ENCODE assay signal across 1 cellular context in the genomic region with DNA sequence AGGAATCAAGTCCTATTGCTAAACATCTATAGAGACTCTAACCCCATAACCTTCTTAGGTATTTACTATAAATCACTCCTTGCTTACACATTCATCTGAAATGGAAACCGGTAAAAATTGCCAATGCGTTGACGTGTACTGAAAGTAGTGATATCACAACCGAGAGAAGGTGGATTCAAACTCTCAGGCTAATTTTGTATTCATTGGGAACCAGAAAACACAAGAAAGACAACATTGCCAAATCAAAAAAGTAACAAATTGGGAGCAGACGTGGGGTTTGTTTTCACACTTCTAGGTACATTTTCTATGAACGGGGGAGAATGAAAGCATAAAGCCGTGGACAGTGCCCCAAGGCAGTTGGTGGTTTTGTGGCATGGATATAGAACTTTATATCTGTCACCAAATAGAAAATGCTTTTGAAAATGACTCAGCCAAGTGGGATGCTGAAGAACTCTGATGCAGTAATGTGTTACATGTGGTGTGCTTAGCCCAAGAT.
A peak's percentile ranks its signal among the peaks of the same experiment; 100 is the strongest.
TF ChIP-seq lines count a peak whose summit lies in the region.

No MANE protein-coding gene starts in this region.

TF ChIP-seq in GM12878, 131 proteins besides CTCF, POLR2A, EP300 and RAD21 (continued from another document and continues in another):
- TF ChIP-seq IKZF1 (conservative IDR thresholded peaks at IDR 0.05) = 0 out of 2 replicates have a peak, but pooled peaks have one; percentile 22
- TF ChIP-seq SUZ12 (IDR thresholded peaks at IDR 0.05; ENCODE audit: unreplicated experiment) = no peak
- TF ChIP-seq TCF7 (IDR thresholded peaks at IDR 0.05; ENCODE audit: borderline replicate concordance) = no peak
- TF ChIP-seq, protein P1, sequence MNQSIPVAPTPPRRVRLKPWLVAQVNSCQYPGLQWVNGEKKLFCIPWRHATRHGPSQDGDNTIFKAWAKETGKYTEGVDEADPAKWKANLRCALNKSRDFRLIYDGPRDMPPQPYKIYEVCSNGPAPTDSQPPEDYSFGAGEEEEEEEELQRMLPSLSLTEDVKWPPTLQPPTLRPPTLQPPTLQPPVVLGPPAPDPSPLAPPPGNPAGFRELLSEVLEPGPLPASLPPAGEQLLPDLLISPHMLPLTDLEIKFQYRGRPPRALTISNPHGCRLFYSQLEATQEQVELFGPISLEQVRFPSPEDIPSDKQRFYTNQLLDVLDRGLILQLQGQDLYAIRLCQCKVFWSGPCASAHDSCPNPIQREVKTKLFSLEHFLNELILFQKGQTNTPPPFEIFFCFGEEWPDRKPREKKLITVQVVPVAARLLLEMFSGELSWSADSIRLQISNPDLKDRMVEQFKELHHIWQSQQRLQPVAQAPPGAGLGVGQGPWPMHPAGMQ (IDR thresholded peaks at IDR 0.05; ENCODE audit: borderline replicate concordance) = no peak
- peak; percentile 34; the same call in 1 of the 2 replicates for TF ChIP-seq CBFB (IDR thresholded peaks at IDR 0.05; ENCODE audit: low read depth)
- TF ChIP-seq NR2C1 (IDR thresholded peaks at IDR 0.05) = no peak
- peak; percentile 71 for TF ChIP-seq RUNX3 (IDR thresholded peaks at IDR 0.05; ENCODE audit: low read length)
- no peak for TF ChIP-seq POLR2AphosphoS5 (IDR thresholded peaks at IDR 0.05; ENCODE audit: low read length)
- TF ChIP-seq CREM (IDR thresholded peaks at IDR 0.05; ENCODE audit: low read depth) = peak; percentile 38; the same call in 1 of the 2 replicates
- no peak for TF ChIP-seq TCF3 (IDR thresholded peaks at IDR 0.05; ENCODE audit: borderline replicate concordance, insufficient read depth, low read depth, low read length)
- TF ChIP-seq, protein P2, sequence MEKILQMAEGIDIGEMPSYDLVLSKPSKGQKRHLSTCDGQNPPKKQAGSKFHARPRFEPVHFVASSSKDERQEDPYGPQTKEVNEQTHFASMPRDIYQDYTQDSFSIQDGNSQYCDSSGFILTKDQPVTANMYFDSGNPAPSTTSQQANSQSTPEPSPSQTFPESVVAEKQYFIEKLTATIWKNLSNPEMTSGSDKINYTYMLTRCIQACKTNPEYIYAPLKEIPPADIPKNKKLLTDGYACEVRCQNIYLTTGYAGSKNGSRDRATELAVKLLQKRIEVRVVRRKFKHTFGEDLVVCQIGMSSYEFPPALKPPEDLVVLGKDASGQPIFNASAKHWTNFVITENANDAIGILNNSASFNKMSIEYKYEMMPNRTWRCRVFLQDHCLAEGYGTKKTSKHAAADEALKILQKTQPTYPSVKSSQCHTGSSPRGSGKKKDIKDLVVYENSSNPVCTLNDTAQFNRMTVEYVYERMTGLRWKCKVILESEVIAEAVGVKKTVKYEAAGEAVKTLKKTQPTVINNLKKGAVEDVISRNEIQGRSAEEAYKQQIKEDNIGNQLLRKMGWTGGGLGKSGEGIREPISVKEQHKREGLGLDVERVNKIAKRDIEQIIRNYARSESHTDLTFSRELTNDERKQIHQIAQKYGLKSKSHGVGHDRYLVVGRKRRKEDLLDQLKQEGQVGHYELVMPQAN (conservative IDR thresholded peaks at IDR 0.05) = no peak
- TF ChIP-seq ASH2L (IDR thresholded peaks at IDR 0.05; ENCODE audit: borderline replicate concordance, low read depth) = no peak
- TF ChIP-seq JUNB (IDR thresholded peaks at IDR 0.05) = peak; percentile 72
- TF ChIP-seq SUPT20H (IDR thresholded peaks at IDR 0.05; ENCODE audit: borderline replicate concordance, control insufficient read depth, low read depth, low read length) = no peak
- no peak for TF ChIP-seq MXI1 (IDR thresholded peaks at IDR 0.05; ENCODE audit: low read depth, low read length)
- TF ChIP-seq ZBED1 (IDR thresholded peaks at IDR 0.05; ENCODE audit: borderline replicate concordance) = no peak
- TF ChIP-seq TCF12 (IDR thresholded peaks at IDR 0.05; ENCODE audit: low read depth, low read length) = no peak
- TF ChIP-seq YY1 (IDR thresholded peaks at IDR 0.05; ENCODE audit: low read depth, low read length) = no peak
- TF ChIP-seq SREBF2 (IDR thresholded peaks at IDR 0.05; ENCODE audit: low read length) = no peak
- TF ChIP-seq, protein P3, sequence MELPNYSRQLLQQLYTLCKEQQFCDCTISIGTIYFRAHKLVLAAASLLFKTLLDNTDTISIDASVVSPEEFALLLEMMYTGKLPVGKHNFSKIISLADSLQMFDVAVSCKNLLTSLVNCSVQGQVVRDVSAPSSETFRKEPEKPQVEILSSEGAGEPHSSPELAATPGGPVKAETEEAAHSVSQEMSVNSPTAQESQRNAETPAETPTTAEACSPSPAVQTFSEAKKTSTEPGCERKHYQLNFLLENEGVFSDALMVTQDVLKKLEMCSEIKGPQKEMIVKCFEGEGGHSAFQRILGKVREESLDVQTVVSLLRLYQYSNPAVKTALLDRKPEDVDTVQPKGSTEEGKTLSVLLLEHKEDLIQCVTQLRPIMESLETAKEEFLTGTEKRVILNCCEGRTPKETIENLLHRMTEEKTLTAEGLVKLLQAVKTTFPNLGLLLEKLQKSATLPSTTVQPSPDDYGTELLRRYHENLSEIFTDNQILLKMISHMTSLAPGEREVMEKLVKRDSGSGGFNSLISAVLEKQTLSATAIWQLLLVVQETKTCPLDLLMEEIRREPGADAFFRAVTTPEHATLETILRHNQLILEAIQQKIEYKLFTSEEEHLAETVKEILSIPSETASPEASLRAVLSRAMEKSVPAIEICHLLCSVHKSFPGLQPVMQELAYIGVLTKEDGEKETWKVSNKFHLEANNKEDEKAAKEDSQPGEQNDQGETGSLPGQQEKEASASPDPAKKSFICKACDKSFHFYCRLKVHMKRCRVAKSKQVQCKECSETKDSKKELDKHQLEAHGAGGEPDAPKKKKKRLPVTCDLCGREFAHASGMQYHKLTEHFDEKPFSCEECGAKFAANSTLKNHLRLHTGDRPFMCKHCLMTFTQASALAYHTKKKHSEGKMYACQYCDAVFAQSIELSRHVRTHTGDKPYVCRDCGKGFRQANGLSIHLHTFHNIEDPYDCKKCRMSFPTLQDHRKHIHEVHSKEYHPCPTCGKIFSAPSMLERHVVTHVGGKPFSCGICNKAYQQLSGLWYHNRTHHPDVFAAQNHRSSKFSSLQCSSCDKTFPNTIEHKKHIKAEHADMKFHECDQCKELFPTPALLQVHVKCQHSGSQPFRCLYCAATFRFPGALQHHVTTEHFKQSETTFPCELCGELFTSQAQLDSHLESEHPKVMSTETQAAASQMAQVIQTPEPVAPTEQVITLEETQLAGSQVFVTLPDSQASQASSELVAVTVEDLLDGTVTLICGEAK (IDR thresholded peaks at IDR 0.05; ENCODE audit: borderline replicate concordance) = no peak
- 0 out of 2 replicates have a peak, but pooled peaks have one; percentile 24 for TF ChIP-seq CREB1 (IDR thresholded peaks at IDR 0.05; ENCODE audit: low read depth)
- TF ChIP-seq, protein P4, sequence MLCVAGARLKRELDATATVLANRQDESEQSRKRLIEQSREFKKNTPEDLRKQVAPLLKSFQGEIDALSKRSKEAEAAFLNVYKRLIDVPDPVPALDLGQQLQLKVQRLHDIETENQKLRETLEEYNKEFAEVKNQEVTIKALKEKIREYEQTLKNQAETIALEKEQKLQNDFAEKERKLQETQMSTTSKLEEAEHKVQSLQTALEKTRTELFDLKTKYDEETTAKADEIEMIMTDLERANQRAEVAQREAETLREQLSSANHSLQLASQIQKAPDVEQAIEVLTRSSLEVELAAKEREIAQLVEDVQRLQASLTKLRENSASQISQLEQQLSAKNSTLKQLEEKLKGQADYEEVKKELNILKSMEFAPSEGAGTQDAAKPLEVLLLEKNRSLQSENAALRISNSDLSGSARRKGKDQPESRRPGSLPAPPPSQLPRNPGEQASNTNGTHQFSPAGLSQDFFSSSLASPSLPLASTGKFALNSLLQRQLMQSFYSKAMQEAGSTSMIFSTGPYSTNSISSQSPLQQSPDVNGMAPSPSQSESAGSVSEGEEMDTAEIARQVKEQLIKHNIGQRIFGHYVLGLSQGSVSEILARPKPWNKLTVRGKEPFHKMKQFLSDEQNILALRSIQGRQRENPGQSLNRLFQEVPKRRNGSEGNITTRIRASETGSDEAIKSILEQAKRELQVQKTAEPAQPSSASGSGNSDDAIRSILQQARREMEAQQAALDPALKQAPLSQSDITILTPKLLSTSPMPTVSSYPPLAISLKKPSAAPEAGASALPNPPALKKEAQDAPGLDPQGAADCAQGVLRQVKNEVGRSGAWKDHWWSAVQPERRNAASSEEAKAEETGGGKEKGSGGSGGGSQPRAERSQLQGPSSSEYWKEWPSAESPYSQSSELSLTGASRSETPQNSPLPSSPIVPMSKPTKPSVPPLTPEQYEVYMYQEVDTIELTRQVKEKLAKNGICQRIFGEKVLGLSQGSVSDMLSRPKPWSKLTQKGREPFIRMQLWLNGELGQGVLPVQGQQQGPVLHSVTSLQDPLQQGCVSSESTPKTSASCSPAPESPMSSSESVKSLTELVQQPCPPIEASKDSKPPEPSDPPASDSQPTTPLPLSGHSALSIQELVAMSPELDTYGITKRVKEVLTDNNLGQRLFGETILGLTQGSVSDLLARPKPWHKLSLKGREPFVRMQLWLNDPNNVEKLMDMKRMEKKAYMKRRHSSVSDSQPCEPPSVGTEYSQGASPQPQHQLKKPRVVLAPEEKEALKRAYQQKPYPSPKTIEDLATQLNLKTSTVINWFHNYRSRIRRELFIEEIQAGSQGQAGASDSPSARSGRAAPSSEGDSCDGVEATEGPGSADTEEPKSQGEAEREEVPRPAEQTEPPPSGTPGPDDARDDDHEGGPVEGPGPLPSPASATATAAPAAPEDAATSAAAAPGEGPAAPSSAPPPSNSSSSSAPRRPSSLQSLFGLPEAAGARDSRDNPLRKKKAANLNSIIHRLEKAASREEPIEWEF (IDR thresholded peaks at IDR 0.05; ENCODE audit: insufficient replicate concordance, low read depth, low read length) = no peak
- no peak for TF ChIP-seq STAT1 (conservative IDR thresholded peaks at IDR 0.05)
- no peak for TF ChIP-seq ZNF622 (IDR thresholded peaks at IDR 0.05)
- no peak for TF ChIP-seq CEBPB (IDR thresholded peaks at IDR 0.05; ENCODE audit: borderline replicate concordance in 1 of 2, low read depth in 2 of 2, low read length in 2 of 2)
- TF ChIP-seq STAT3 (IDR thresholded peaks at IDR 0.05; ENCODE audit: low read depth, low read length) = no peak
- no peak for TF ChIP-seq RAD51 (IDR thresholded peaks at IDR 0.05)
- TF ChIP-seq, protein P5, sequence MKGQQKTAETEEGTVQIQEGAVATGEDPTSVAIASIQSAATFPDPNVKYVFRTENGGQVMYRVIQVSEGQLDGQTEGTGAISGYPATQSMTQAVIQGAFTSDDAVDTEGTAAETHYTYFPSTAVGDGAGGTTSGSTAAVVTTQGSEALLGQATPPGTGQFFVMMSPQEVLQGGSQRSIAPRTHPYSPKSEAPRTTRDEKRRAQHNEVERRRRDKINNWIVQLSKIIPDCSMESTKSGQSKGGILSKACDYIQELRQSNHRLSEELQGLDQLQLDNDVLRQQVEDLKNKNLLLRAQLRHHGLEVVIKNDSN (IDR thresholded peaks at IDR 0.05; ENCODE audit: borderline replicate concordance, extremely low read length, insufficient read depth, low read depth, low read length) = no peak
- 0 out of 4 replicates have a peak, but pooled peaks of 1 of the 2 experiments have one; percentile 25 for TF ChIP-seq ETV6 (conservative IDR thresholded peaks at IDR 0.05 in 1 of 2, IDR thresholded peaks at IDR 0.05 in 1 of 2; ENCODE audit: borderline replicate concordance in 1 of 2, low read depth in 1 of 2)
- no peak for TF ChIP-seq SP1 (IDR thresholded peaks at IDR 0.05; ENCODE audit: low read depth, low read length)
- no peak for TF ChIP-seq SREBF1 (IDR thresholded peaks at IDR 0.05; ENCODE audit: low read length)
- no peak for TF ChIP-seq CHD4 (IDR thresholded peaks at IDR 0.05)
- no peak for TF ChIP-seq MEF2A (IDR thresholded peaks at IDR 0.05; ENCODE audit: insufficient read depth, low read depth, low read length)
- TF ChIP-seq NRF1 (conservative IDR thresholded peaks at IDR 0.05; ENCODE audit: low read depth, low read length) = no peak
- no peak for TF ChIP-seq SIN3A (IDR thresholded peaks at IDR 0.05; ENCODE audit: low read depth, low read length)
- no peak for TF ChIP-seq MYC (IDR thresholded peaks at IDR 0.05; ENCODE audit: insufficient read depth, insufficient read length, insufficient replicate concordance, low read length, severe bottlenecking)
- TF ChIP-seq, protein P6, sequence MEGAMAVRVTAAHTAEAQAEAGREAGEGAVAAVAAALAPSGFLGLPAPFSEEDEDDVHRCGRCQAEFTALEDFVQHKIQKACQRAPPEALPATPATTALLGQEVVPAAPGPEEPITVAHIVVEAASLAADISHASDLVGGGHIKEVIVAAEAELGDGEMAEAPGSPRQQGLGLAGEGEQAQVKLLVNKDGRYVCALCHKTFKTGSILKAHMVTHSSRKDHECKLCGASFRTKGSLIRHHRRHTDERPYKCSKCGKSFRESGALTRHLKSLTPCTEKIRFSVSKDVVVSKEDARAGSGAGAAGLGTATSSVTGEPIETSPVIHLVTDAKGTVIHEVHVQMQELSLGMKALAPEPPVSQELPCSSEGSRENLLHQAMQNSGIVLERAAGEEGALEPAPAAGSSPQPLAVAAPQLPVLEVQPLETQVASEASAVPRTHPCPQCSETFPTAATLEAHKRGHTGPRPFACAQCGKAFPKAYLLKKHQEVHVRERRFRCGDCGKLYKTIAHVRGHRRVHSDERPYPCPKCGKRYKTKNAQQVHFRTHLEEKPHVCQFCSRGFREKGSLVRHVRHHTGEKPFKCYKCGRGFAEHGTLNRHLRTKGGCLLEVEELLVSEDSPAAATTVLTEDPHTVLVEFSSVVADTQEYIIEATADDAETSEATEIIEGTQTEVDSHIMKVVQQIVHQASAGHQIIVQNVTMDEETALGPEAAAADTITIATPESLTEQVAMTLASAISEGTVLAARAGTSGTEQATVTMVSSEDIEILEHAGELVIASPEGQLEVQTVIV (IDR thresholded peaks at IDR 0.05; ENCODE audit: borderline replicate concordance, partially characterized antibody) = no peak
- TF ChIP-seq, protein P7, sequence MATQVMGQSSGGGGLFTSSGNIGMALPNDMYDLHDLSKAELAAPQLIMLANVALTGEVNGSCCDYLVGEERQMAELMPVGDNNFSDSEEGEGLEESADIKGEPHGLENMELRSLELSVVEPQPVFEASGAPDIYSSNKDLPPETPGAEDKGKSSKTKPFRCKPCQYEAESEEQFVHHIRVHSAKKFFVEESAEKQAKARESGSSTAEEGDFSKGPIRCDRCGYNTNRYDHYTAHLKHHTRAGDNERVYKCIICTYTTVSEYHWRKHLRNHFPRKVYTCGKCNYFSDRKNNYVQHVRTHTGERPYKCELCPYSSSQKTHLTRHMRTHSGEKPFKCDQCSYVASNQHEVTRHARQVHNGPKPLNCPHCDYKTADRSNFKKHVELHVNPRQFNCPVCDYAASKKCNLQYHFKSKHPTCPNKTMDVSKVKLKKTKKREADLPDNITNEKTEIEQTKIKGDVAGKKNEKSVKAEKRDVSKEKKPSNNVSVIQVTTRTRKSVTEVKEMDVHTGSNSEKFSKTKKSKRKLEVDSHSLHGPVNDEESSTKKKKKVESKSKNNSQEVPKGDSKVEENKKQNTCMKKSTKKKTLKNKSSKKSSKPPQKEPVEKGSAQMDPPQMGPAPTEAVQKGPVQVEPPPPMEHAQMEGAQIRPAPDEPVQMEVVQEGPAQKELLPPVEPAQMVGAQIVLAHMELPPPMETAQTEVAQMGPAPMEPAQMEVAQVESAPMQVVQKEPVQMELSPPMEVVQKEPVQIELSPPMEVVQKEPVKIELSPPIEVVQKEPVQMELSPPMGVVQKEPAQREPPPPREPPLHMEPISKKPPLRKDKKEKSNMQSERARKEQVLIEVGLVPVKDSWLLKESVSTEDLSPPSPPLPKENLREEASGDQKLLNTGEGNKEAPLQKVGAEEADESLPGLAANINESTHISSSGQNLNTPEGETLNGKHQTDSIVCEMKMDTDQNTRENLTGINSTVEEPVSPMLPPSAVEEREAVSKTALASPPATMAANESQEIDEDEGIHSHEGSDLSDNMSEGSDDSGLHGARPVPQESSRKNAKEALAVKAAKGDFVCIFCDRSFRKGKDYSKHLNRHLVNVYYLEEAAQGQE (IDR thresholded peaks at IDR 0.05; ENCODE audit: low read depth, low read length) = no peak
- TF ChIP-seq BHLHE40 (IDR thresholded peaks at IDR 0.05; ENCODE audit: borderline replicate concordance in 1 of 2, low read depth in 2 of 2, low read length in 1 of 2) = no peak
- TF ChIP-seq ZNF274 (IDR thresholded peaks at IDR 0.05; ENCODE audit: insufficient read depth, insufficient read length) = no peak
- no peak for TF ChIP-seq SMC3 (IDR thresholded peaks at IDR 0.05; ENCODE audit: borderline replicate concordance, low read length)
